8 cellular contexts compared by ENCODE assay signal in the genomic region with DNA sequence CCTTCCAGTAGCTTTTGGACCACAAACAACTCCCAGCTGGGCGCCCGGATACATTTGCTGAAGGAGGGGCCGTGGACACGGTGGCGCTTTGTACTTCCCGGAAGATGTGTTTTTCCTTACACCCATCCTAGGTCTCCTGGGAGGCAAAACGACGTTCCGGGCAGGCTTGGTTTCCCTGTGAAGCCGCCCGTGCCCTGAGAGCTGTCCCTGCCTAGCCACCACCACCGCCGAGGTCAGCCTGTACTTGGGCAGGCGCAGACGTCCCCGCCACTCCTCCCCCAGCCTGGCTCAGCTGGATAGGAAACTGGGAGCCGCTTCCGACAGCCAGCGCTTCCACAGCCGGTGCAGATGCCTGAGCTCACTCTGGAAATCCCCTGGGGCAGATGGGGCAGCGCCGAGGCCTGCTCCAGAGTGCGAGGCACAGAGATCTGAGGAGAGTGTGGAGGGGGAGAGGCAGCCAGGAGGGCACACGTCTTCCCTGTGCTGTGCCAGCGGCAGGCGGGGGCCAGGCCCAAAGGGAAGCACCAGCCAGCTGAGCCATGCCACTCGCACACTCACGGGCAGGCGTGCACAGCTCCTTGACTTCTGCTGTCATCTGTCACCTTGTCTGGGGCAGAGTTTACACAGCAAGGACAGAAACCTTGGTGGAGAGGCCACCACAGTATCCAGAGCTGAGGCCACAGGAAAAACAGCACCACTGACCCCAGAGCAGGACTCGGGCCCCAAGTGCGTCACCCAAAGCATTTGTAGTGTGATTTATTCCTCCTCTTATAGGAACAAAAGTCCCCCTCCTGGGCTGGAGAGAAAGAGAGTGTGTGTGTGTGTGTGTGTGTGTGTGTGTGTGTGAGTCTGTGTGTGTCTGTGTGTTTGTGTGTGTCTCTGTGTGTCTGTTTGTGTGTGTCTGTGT. TPM values are rescaled to one million over a fixed set of nuclear protein-coding genes. Genes with fewer than 3 reads are reported as not detected.
DNase-seq lines count a peak whose midpoint lies in the region; ATAC-seq and TF ChIP-seq lines count a peak whose summit lies in the region.

No MANE protein-coding gene starts in this region.

- WGBS in body of pancreas, 2 donors: 14 to 30% methylated on average over 2 to 31 of the region's 31 CpGs

- in situ Hi-C loops in gastrocnemius medialis (cut with MboI; ENCODE audit: low sequenced_read_pairs in 4 of 4): no loop called here

- no peaks in the 10 kb centered on the region for H3K9me3 ChIP-seq in body of pancreas
- H3K9me3 ChIP-seq in gastrocnemius medialis: no peaks in the 10 kb centered on the region

- TF ChIP-seq POLR2A in body of pancreas (IDR thresholded peaks at IDR 0.05) (peak; percentile 46 to 84 (median 74)), gastrocnemius medialis (IDR thresholded peaks at IDR 0.05) (peak; percentile 41 to 43)

- H3K27ac ChIP-seq in body of pancreas (peak overlapping the region; percentile 76 to 96 (median 89)), gastrocnemius medialis (peak overlapping the region; percentile 90 to 94 (median 92))

- ATAC-seq in body of pancreas: peak; percentile 49
- peak; percentile 55 to 57 for ATAC-seq in gastrocnemius medialis
- ATAC-seq in HG02870 (IDR thresholded peaks at IDR 0.05; ENCODE audit: unreplicated experiment): no peak
- no peak for ATAC-seq in HG03457 (IDR thresholded peaks at IDR 0.05; ENCODE audit: unreplicated experiment)

- no peaks in the 10 kb centered on the region for H3K36me3 ChIP-seq in body of pancreas (replicated peaks in 1 of 2; ENCODE audit: insufficient read depth in 1 of 2, low read depth in 2 of 2)
- no peaks in the 10 kb centered on the region for H3K36me3 ChIP-seq in gastrocnemius medialis

- intact Hi-C loops in body of pancreas (cut with DNase I) (no loop called here), gastrocnemius medialis (cut with DNase I; ENCODE audit: low total_unique reads) (loop anchor here (2.0 kb wide), 1 partner anchor 45 kb away; the partner anchor contains the start of gene UBE2O)

- H3K4me3 ChIP-seq in body of pancreas (no peak overlapping the region), gastrocnemius medialis (peak overlapping the region; percentile 18 to 47 (median 38))

- DNase-seq in Daoy (ENCODE audit: low read depth): peak; percentile 96
- DNase-seq in NCI-H2171 (lab: John Stamatoyannopoulos, UW): peak; percentile 96
- peak; percentile 81 to 92 (median 90) for DNase-seq in body of pancreas
- peak; percentile 66 for DNase-seq in iPS-NIHi11 (ENCODE audit: low spot score)
- peak; percentile 74 to 84 for DNase-seq in gastrocnemius medialis
- DNase-seq in activated naive CD4-positive, alpha-beta T cell (lab: John Stamatoyannopoulos, UW): no peak

- peaks cover 78% of the 10 kb centered on the region for H3K4me1 ChIP-seq in body of pancreas
- H3K4me1 ChIP-seq in gastrocnemius medialis: peaks cover 50 to 56% of the 10 kb centered on the region in 2 donors

- no peaks in the 10 kb centered on the region for H3K27me3 ChIP-seq in body of pancreas
- no peaks in the 10 kb centered on the region for H3K27me3 ChIP-seq in gastrocnemius medialis

- TF ChIP-seq CTCF in body of pancreas (IDR thresholded peaks at IDR 0.05) (peak in 1 of 7 experiments; percentile 7), gastrocnemius medialis (IDR thresholded peaks at IDR 0.05 in 4 of 5, conservative IDR thresholded peaks at IDR 0.05 in 1 of 5) (no peak)

RNA-seq across cellular contexts. Expression of gene RHBDF2, which starts 3.0 kb away (rescaled TPM):
- total RNA-seq in Daoy (2014; rRNA removed; shearing (Covaris generic)): 26.6 and 35.5 TPM in 2 replicates
- total RNA-seq in body of pancreas: 10 to 100 TPM; 23.1 to 48.1 TPM
- total RNA-seq in gastrocnemius medialis: 10 to 100 TPM; 11.4 to 29.8 (median 23.3) TPM

RNA-seq across cellular contexts. Expression of gene AANAT, which starts 30.8 kb away (rescaled TPM):
- not detected in 2 replicates for total RNA-seq in Daoy (2014; rRNA removed; shearing (Covaris generic))
- total RNA-seq in body of pancreas (not detected), gastrocnemius medialis (not detected)

RNA-seq across cellular contexts. Expression of gene CYGB, which starts 39.3 kb away (rescaled TPM):
- 8.3 and 16.0 TPM in 2 replicates for total RNA-seq in Daoy (2014; rRNA removed; shearing (Covaris generic))
- total RNA-seq in body of pancreas (10 to 100 TPM in 1 of 2 donors, 1 to 10 TPM in 1; 9.6 to 21.1 TPM), gastrocnemius medialis (10 to 100 TPM in 2 of 4 donors, 1 to 10 TPM in 2; 8.1 to 19.7 (median 10.6) TPM)

RNA-seq across cellular contexts. Expression of gene PRCD, which starts 41.6 kb away (rescaled TPM):
- 0.51 TPM in 1 of 2 replicates, not detected in the other for total RNA-seq in Daoy (2014; rRNA removed; shearing (Covaris generic))
- 1 to 10 TPM in 1 of 2 donors, under 1 TPM in 1; 0.52 to 4.6 TPM for total RNA-seq in body of pancreas
- 1 to 10 TPM in 2 of 4 donors, under 1 TPM in 1, not detected in 1; 0.33 to 3.7 (median 1.1) TPM for total RNA-seq in gastrocnemius medialis

RNA-seq across cellular contexts. Expression of gene UBE2O, which starts 45.3 kb away (rescaled TPM):
- 19.2 and 24.7 TPM in 2 replicates for total RNA-seq in Daoy (2014; rRNA removed; shearing (Covaris generic))
- total RNA-seq in body of pancreas (10 to 100 TPM; 17.1 to 30.3 TPM), gastrocnemius medialis (10 to 100 TPM; 16.4 to 46.5 (median 32.4) TPM)

Comparison
In these comparisons a context has a peak if more than half of its experiments do, and no peak if none do; other contexts are left out.
1. DNase-seq: peak in Daoy (single experiment), NCI-H2171 (single experiment), body of pancreas (4 of 4), iPS-NIHi11 (single experiment) and gastrocnemius medialis (2 of 2); none in activated naive CD4-positive, alpha-beta T cell (0 of 4).
2. ATAC-seq: peak in body of pancreas (single experiment) and gastrocnemius medialis (2 of 2); none in HG02870 (single experiment) and HG03457 (single experiment).
3. H3K4me3 ChIP-seq: peak in gastrocnemius medialis (4 of 4); none in body of pancreas (0 of 2).